ENCODE assay signal across 9 cellular contexts in genomic region chr14:88989911-88990310, GRCh38.
"Had no signal": no experiment of that assay in that cellular context is flagged by ENCODE, and none has a peak within 500 bp of the region (broad histone marks: within the 10 kb centered on the region; RNA-seq: fewer than 3 reads in every experiment).

No MANE protein-coding gene starts in this region.

- H3K4me3 ChIP-seq: GM23338, K562 had no signal

- H3K4me2 ChIP-seq: GM23338 had no signal

- H3K27ac ChIP-seq: HL-60 had no signal

- H2AFZ ChIP-seq: GM23338 had no signal

- FAIRE-seq: H1, H54, HepG2, K562 had no signal

- DNase-seq: H9, HCEC 1CT, KG1 had no signal

- ATAC-seq: GM23338, HepG2, K562 had no signal
